ENCODE assay signal across 10 cellular contexts in genomic region chr20:51860015-51860882, GRCh38. TPM values are rescaled to one million over a fixed set of nuclear protein-coding genes. Genes with fewer than 3 reads are reported as not detected.
DNase-seq lines count a peak whose midpoint lies in the region; TF ChIP-seq lines count a peak whose summit lies in the region.
"Had no signal": no experiment of that assay in that cellular context is flagged by ENCODE, and none has a peak within 500 bp of the region (broad histone marks: within the 10 kb centered on the region; RNA-seq: fewer than 3 reads in every experiment).

No MANE protein-coding gene starts in this region.

- peak; percentile 83 for DNase-seq in GM03348 (ENCODE audit: low spot score)
- peak; percentile 75 for DNase-seq in RPMI7951 (ENCODE audit: low read depth)
- DNase-seq in fibroblast of the aortic adventitia (ENCODE audit: low read depth): peak; percentile 39
- peak; percentile 17 for DNase-seq in retinal pigment epithelial cell (ENCODE audit: low read depth)
- no peak for DNase-seq in dedifferentiated amniotic fluid mesenchymal stem cell (ENCODE audit: extremely low spot score)
- no peak for DNase-seq in effector CD4-positive, alpha-beta T cell
- DNase-seq in NCI-H187 treated with DMSO at 0.1 percent for 48 hours (lab: John Stamatoyannopoulos, UW): no peak
- DNase-seq in posterior vena cava (ENCODE audit: low spot score): no peak
- DNase-seq: activated naive CD4-positive, alpha-beta T cell treated with anti-CD3 and anti-CD28 coated beads, Interleukin-2, amount 10 ng/mL, durations not matched to agents 7 days and 5 days; gastrocnemius medialis had no signal

- intact Hi-C loops in posterior vena cava (cut with DNase I): no loop called here

- TF ChIP-seq CTCF in fibroblast of the aortic adventitia (IDR thresholded peaks at IDR 0.05; ENCODE audit: insufficient read depth, low read length) (no peak), retinal pigment epithelial cell (conservative IDR thresholded peaks at IDR 0.05; ENCODE audit: low read depth, low read length) (no peak)

- no peak overlapping the region for H3K4me3 ChIP-seq in fibroblast of the aortic adventitia (ENCODE audit: low read depth, low read length)
- no peak overlapping the region for H3K4me3 ChIP-seq in retinal pigment epithelial cell (ENCODE audit: low read length)
- H3K4me3 ChIP-seq: gastrocnemius medialis had no signal

RNA-seq across cellular contexts. Expression of gene SALL4, which starts 57.9 kb away (rescaled TPM):
- 2.3 and 2.5 TPM in 2 replicates for total RNA-seq in RPMI7951 (2014; rRNA removed; shearing (Covaris generic))
- 0.36 and 4.1 TPM in 2 replicates for total RNA-seq in fibroblast of the aortic adventitia (ENCODE audit: low replicate concordance)
- total RNA-seq in posterior vena cava: under 1 TPM in 1 of 2 donors, not detected in 1; 0.19 TPM
- total RNA-seq: gastrocnemius medialis had no signal

Comparison
In these comparisons a context has a peak if more than half of its experiments do, and no peak if none do; other contexts are left out.
1. DNase-seq: peak in GM03348 (single experiment), RPMI7951 (single experiment), fibroblast of the aortic adventitia (single experiment) and retinal pigment epithelial cell (single experiment); none in dedifferentiated amniotic fluid mesenchymal stem cell (single experiment), effector CD4-positive, alpha-beta T cell (single experiment), NCI-H187 treated with DMSO at 0.1 percent for 48 hours (single experiment) and posterior vena cava (single experiment).